Comparison of ENCODE assay signal across 17 cellular contexts in the genomic region with DNA sequence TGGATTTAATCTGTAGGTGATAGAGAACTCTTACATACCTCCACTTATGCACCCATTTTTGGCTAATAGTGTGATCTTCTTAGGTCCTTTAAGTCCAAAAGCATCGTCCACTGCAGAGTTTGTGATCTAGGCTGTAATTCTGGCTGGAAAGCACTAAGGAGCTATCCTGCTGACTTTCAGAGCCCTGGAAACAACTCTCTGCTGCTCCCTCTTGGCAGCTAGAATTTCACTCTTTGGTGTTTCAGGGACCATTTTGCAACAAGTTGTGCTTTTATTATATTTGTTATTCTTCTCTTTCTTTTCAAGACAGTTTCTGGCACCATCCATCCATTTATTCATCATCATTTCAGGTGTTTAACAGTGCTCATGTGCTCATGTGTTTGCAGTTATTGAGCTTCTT.
A peak's percentile ranks its signal among the peaks of the same experiment; 100 is the strongest.
DNase-seq lines count a peak whose midpoint lies in the region; ATAC-seq, FAIRE-seq and TF ChIP-seq lines count a peak whose summit lies in the region.
"Had no signal": no experiment of that assay in that cellular context is flagged by ENCODE, and none has a peak within 500 bp of the region (broad histone marks: within the 10 kb centered on the region; RNA-seq: fewer than 3 reads in every experiment).

No MANE protein-coding gene starts in this region.

- no peak overlapping the region for H2AFZ ChIP-seq in SK-N-SH (ENCODE audit: low read depth)

- H3K27me3 ChIP-seq in SK-N-SH (ENCODE audit: insufficient read depth) (no peaks in the 10 kb centered on the region), RWPE2 (ENCODE audit: insufficient read depth, poor library complexity, severe bottlenecking) (no peaks in the 10 kb centered on the region), testis (no peaks in the 10 kb centered on the region), pancreas (no peaks in the 10 kb centered on the region), tibial artery (no peaks in the 10 kb centered on the region)
- H3K27me3 ChIP-seq: left lung, neutrophil had no signal

- CTCF ChIA-PET in SK-N-SH (lab: Yijun Ruan, JAX) = interaction anchor here (1.1 to 1.4 kb wide), 3 partner anchors 14 to 51 kb away, joined by 3 read pairs; no protein-coding TSS in a partner anchor

- H3K4me3 ChIP-seq in SK-N-SH (ENCODE audit: low read depth in 2 of 2, low read length in 1 of 2) (no peak overlapping the region), RWPE2 (ENCODE audit: severe bottlenecking) (no peak overlapping the region), fibroblast of the aortic adventitia (ENCODE audit: low read depth, low read length) (no peak overlapping the region), testis (no peak overlapping the region), pancreas (no peak overlapping the region), tibial artery (no peak overlapping the region)
- H3K4me3 ChIP-seq: GM12878, left lung had no signal

- no peak for TF ChIP-seq POLR2A in testis (IDR thresholded peaks at IDR 0.05)

- FAIRE-seq in pancreas (lab: Jason Lieb, UNC) = no peak
- FAIRE-seq: GM12878 had no signal

- TF ChIP-seq RAD21 in SK-N-SH (IDR thresholded peaks at IDR 0.05; ENCODE audit: low read length) = no peak

- H3K4me1 ChIP-seq in SK-N-SH (ENCODE audit: control insufficient read depth in 1 of 2, insufficient read depth in 2 of 2, low read depth in 1 of 2, low read length in 1 of 2) (no peaks in the 10 kb centered on the region), RWPE2 (ENCODE audit: insufficient read depth, poor library complexity, severe bottlenecking) (no peaks in the 10 kb centered on the region), testis (peaks cover 13% of the 10 kb centered on the region), pancreas (no peaks in the 10 kb centered on the region), tibial artery (no peaks in the 10 kb centered on the region)
- H3K4me1 ChIP-seq: left lung had no signal

- ATAC-seq in SK-N-SH treated with all-trans-retinoic acid at 6 μM for 48 hours (no peak), RWPE2 (ENCODE audit: low read depth) (peak; percentile 25; the same call in 1 of the 3 replicates), pancreas (no peak)
- ATAC-seq: activated T-cell treated with anti-CD3 and anti-CD28 coated beads, Interleukin-2, amount 50 U/mL, for 4 hours; GM12878; left lung had no signal

- no peaks in the 10 kb centered on the region for H4K20me1 ChIP-seq in SK-N-SH (ENCODE audit: insufficient read depth)

- no peaks in the 10 kb centered on the region for H3K9me2 ChIP-seq in SK-N-SH

- H3F3A ChIP-seq in SK-N-SH (replicated peaks; ENCODE audit: insufficient read depth) = no peaks in the 10 kb centered on the region

- no peaks in the 10 kb centered on the region for H3K79me2 ChIP-seq in SK-N-SH (ENCODE audit: insufficient read depth)

- H3K27ac ChIP-seq in SK-N-SH (ENCODE audit: low read depth in 2 of 2, low read length in 1 of 2) = no peak overlapping the region
- H3K27ac ChIP-seq in RWPE2 (ENCODE audit: poor library complexity, severe bottlenecking) = no peak overlapping the region
- no peak overlapping the region for H3K27ac ChIP-seq in testis
- H3K27ac ChIP-seq in pancreas = no peak overlapping the region
- no peak overlapping the region for H3K27ac ChIP-seq in tibial artery
- H3K27ac ChIP-seq: left lung, neutrophil had no signal

- POLR2A ChIA-PET in SK-N-SH (lab: Yijun Ruan, JAX) = no interaction called here

- WGBS in SK-N-SH (ENCODE audit: low lambda C conversion rate) = 25% methylated on average over 1 of the region's 1 CpG
- 50 to 71% methylated on average over 1 of the region's 1 CpG for whole genome bisulfite sequencing in testis, 2 donors
- WGBS in pancreas, 2 donors = 43 to 61% methylated on average over 1 of the region's 1 CpG

- no peak overlapping the region for H3K4me2 ChIP-seq in SK-N-SH

- DNase-seq in SK-N-SH (peak; percentile 5), RWPE2 (ENCODE audit: low spot score) (no peak), fibroblast of the aortic adventitia (ENCODE audit: low read depth) (peak; percentile 46), testis (peak; percentile 29), GM19240 (ENCODE audit: insufficient read length, low spot score) (no peak), pancreas (no peak), tibial artery (no peak)
- DNase-seq: activated CD4-positive, alpha-beta T cell treated with anti-CD3 and anti-CD28 coated beads for 1 hour; activated T-cell treated with anti-CD3 and anti-CD28 coated beads, Interleukin-2, amount 50 U/mL, for 4 hours; amniotic stem cell; DMS79; left lung; NCI-H146; NK-92 treated with Interleukin-12 subunit alpha and Interleukin-12 subunit beta, amount 100 ng/mL, for 24 hours had no signal

- H3K36me3 ChIP-seq in SK-N-SH (replicated peaks in 1 of 2; ENCODE audit: control insufficient read depth in 1 of 2, insufficient read depth in 2 of 2, low read length in 1 of 2) = no peaks in the 10 kb centered on the region
- no peaks in the 10 kb centered on the region for H3K36me3 ChIP-seq in RWPE2 (ENCODE audit: low read depth)
- no peaks in the 10 kb centered on the region for H3K36me3 ChIP-seq in testis (ENCODE audit: low read depth, missing control alignments)
- H3K36me3 ChIP-seq in pancreas = no peaks in the 10 kb centered on the region
- H3K36me3 ChIP-seq in tibial artery = no peaks in the 10 kb centered on the region
- H3K36me3 ChIP-seq: left lung, neutrophil had no signal

- TF ChIP-seq CTCF in SK-N-SH (IDR thresholded peaks at IDR 0.05) (no peak), RWPE2 (IDR thresholded peaks at IDR 0.05; ENCODE audit: poor library complexity, severe bottlenecking) (no peak), fibroblast of the aortic adventitia (IDR thresholded peaks at IDR 0.05; ENCODE audit: insufficient read depth, low read length) (peak; percentile 50), testis (IDR thresholded peaks at IDR 0.05) (no peak), pancreas (IDR thresholded peaks at IDR 0.05) (no peak), tibial artery (IDR thresholded peaks at IDR 0.05) (no peak)

- TF ChIP-seq EP300 in SK-N-SH (IDR thresholded peaks at IDR 0.05; ENCODE audit: borderline replicate concordance in 1 of 2, low read depth in 1 of 2, low read length in 1 of 2) = no peak

- no peak overlapping the region for H3K9ac ChIP-seq in SK-N-SH

- intact Hi-C loops in testis (cut with DNase I; ENCODE audit: low total_unique reads) = no loop called here
- intact Hi-C loops in pancreas (cut with DNase I) = no loop called here
- intact Hi-C loops in tibial artery (cut with DNase I; ENCODE audit: low total_unique reads) = no loop called here

- H3K9me3 ChIP-seq in SK-N-SH (no peaks in the 10 kb centered on the region), RWPE2 (ENCODE audit: severe bottlenecking) (peaks cover 2% of the 10 kb centered on the region), testis (no peaks in the 10 kb centered on the region), pancreas (no peaks in the 10 kb centered on the region), tibial artery (no peaks in the 10 kb centered on the region)
- H3K9me3 ChIP-seq: neutrophil had no signal

TF ChIP-seq in SK-N-SH, 30 proteins besides CTCF, POLR2A, EP300 and RAD21 (continues in another document):
- TF ChIP-seq SMC3 (IDR thresholded peaks at IDR 0.05; ENCODE audit: low read depth, low read length) = no peak
- no peak for TF ChIP-seq POLR2AphosphoS5 (IDR thresholded peaks at IDR 0.05; ENCODE audit: low read depth, low read length)

TF ChIP-seq in SK-N-SH treated with all-trans-retinoic acid at 6 μM for 48 hours, 23 proteins besides CTCF, POLR2A, EP300 and RAD21 (continues in another document):
- TF ChIP-seq ESRRG (CRISPR knock-in tag; IDR thresholded peaks at IDR 0.05) (no peak), CSDC2 (CRISPR knock-in tag; IDR thresholded peaks at IDR 0.05) (no peak), ZNF565 (CRISPR knock-in tag; conservative IDR thresholded peaks at IDR 0.05; ENCODE audit: low read depth) (no peak), OSR1 (CRISPR knock-in tag; IDR thresholded peaks at IDR 0.05) (no peak), POU6F1 (CRISPR knock-in tag; IDR thresholded peaks at IDR 0.05; ENCODE audit: borderline replicate concordance, low read depth) (no peak), ZC3H10 (CRISPR knock-in tag; IDR thresholded peaks at IDR 0.05) (no peak)
- TF ChIP-seq, protein P1, sequence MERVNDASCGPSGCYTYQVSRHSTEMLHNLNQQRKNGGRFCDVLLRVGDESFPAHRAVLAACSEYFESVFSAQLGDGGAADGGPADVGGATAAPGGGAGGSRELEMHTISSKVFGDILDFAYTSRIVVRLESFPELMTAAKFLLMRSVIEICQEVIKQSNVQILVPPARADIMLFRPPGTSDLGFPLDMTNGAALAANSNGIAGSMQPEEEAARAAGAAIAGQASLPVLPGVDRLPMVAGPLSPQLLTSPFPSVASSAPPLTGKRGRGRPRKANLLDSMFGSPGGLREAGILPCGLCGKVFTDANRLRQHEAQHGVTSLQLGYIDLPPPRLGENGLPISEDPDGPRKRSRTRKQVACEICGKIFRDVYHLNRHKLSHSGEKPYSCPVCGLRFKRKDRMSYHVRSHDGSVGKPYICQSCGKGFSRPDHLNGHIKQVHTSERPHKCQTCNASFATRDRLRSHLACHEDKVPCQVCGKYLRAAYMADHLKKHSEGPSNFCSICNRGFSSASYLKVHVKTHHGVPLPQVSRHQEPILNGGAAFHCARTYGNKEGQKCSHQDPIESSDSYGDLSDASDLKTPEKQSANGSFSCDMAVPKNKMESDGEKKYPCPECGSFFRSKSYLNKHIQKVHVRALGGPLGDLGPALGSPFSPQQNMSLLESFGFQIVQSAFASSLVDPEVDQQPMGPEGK (CRISPR knock-in tag; IDR thresholded peaks at IDR 0.05; ENCODE audit: borderline replicate concordance) = no peak

Comparison
In these comparisons a context has a peak if more than half of its experiments do, and no peak if none do; other contexts are left out.
1. DNase-seq: peak in SK-N-SH (single experiment), fibroblast of the aortic adventitia (single experiment) and testis (single experiment); none in RWPE2 (single experiment), GM19240 (single experiment), pancreas (0 of 6) and tibial artery (0 of 2).